8 cellular contexts compared by ENCODE assay signal in the genomic region with DNA sequence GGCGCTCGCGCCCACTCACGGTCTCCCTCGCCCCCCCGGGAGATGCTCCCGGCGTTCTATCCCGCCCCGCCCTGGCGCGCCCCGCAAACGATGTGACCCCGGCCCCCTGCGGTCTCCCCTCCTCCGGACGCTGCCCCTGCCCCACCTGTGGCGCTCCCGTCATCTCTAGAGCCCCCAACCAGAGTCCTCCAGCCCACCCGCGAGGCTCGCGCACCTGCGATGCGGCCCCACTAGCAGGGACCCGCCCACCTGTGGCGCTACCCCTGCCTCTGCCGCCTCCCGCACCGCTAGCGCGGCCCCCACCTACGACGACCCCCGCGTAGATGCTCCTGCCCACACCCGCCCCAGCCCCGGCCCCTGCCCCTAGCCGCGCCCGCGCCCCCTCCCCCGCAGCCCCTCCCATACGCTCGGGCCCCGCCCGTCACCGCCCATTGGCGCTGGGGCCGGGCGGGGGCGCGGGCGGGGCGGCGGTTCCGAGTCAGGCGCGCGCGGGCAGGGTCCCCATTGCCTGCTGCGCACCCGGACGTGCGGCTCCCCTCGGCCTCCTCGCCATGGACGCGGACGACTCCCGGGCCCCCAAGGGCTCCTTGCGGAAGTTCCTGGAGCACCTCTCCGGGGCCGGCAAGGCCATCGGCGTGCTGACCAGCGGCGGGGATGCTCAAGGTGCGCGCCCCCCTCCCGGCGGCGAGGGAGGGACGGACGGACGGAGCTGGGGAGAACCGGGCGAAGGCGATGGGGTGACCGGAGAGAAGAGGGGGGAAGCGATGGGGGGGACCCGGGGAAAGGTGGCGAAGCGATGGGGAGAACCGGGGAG. TPM values are rescaled to one million over a fixed set of nuclear protein-coding genes. Genes with fewer than 3 reads are reported as not detected.
DNase-seq lines count a peak whose midpoint lies in the region; ATAC-seq, FAIRE-seq and TF ChIP-seq lines count a peak whose summit lies in the region.

Gene PFKP, plus strand, starts transcription at position 504 of the 814 bp plus-strand sequence. Its CDS starts 48 bp downstream, at position 552.

- DNase-seq in T-helper 1 cell, result peak; percentile 30 to 62 (median 44)
- no peak for DNase-seq in astrocyte of the cerebellum (ENCODE audit: low read depth)
- peak; percentile 28 for DNase-seq in small intestine
- DNase-seq in GOT3 (lab: John Stamatoyannopoulos, UW), result no peak

- FAIRE-seq in small intestine (lab: Jason Lieb, UNC), result no peak

- 1% methylated on average over 62 to 96 of the region's 96 CpGs for WGBS in small intestine, 3 donors

- H3K4me3 ChIP-seq in ACC112 (ENCODE audit: low read depth, low read length) (peak within 1 kb of the TSS; percentile 90), astrocyte of the cerebellum (ENCODE audit: low read depth, low read length) (peak within 1 kb of the TSS; percentile 75), iPS-15b (ENCODE audit: low read depth, low read length) (peak within 1 kb of the TSS; percentile 72), small intestine (ENCODE audit: low read depth in 1 of 2, low read length in 2 of 2) (peak within 1 kb of the TSS; percentile 71 to 96)

- in situ Hi-C loops in astrocyte of the cerebellum (cut with HindIII; ENCODE audit: low sequenced_read_pairs), result no loop called here

- H3K36me3 ChIP-seq in ACC112 (ENCODE audit: insufficient read depth, low read length) (peaks cover 21% of the 10 kb centered on the region; the same call in 1 of the 2 replicates), iPS-15b (ENCODE audit: control insufficient read depth, insufficient read depth, low read length) (no peaks in the 10 kb centered on the region), small intestine (ENCODE audit: control insufficient read depth in 2 of 2, insufficient read depth in 2 of 2, low read length in 2 of 2) (no peaks in the 10 kb centered on the region)

- peak within 1 kb of the TSS; percentile 60 for H3K27ac ChIP-seq in ACC112 (ENCODE audit: low read depth, low read length)
- H3K27ac ChIP-seq in small intestine (ENCODE audit: low read depth in 1 of 2, low read length in 1 of 2), result peak within 1 kb of the TSS; percentile 12 to 86

- peak; percentile 58 for ATAC-seq in GM18868 (IDR thresholded peaks at IDR 0.05; ENCODE audit: unreplicated experiment)
- ATAC-seq in HG03108 (IDR thresholded peaks at IDR 0.05; ENCODE audit: unreplicated experiment), result peak; percentile 49

- H3K9me3 ChIP-seq in iPS-15b (ENCODE audit: control insufficient read depth, insufficient read depth, low read length) (no peaks in the 10 kb centered on the region), small intestine (ENCODE audit: control insufficient read depth, low read depth) (no peaks in the 10 kb centered on the region)

- TF ChIP-seq CTCF in astrocyte of the cerebellum (IDR thresholded peaks at IDR 0.05; ENCODE audit: low read depth, low read length, missing control alignments), result no peak

- H3K27me3 ChIP-seq in ACC112 (ENCODE audit: insufficient read depth, low read length) (peaks cover 8% of the 10 kb centered on the region; the same call in 1 of the 2 replicates), iPS-15b (ENCODE audit: control insufficient read depth, insufficient read depth, low read length) (peaks cover 15% of the 10 kb centered on the region), small intestine (ENCODE audit: control insufficient read depth in 2 of 2, insufficient read depth in 2 of 2, low read length in 2 of 2) (no peaks in the 10 kb centered on the region)

- H3K79me2 ChIP-seq in ACC112 (ENCODE audit: control insufficient read depth, insufficient read depth, low read length, unreplicated experiment), result peaks cover 48% of the 10 kb centered on the region

- peak within 1 kb of the TSS; percentile 81 for H3K9ac ChIP-seq in iPS-15b (ENCODE audit: low read depth, low read length)

- H2AFZ ChIP-seq in ACC112 (ENCODE audit: low read length, unreplicated experiment), result peak within 1 kb of the TSS; percentile 40

- H3K4me1 ChIP-seq in ACC112 (ENCODE audit: control insufficient read depth, insufficient read depth, low read length, unreplicated experiment) (peaks cover 28% of the 10 kb centered on the region), iPS-15b (ENCODE audit: control insufficient read depth, insufficient read depth, low read length) (peaks cover 3% of the 10 kb centered on the region), small intestine (ENCODE audit: control insufficient read depth in 2 of 2, insufficient read depth in 1 of 2, low read depth in 1 of 2, low read length in 1 of 2) (peaks cover 0 to 12% of the 10 kb centered on the region in 2 donors)

RNA-seq across cellular contexts. Expression of gene PFKP, which starts in this region (rescaled TPM):
- 100 to 1,000 TPM in 1 of 3 donors, 10 to 100 TPM in 2; 57.1 to 154 (median 90.8) TPM for polyA plus RNA-seq in small intestine

Comparison
In these comparisons a context has a peak if more than half of its experiments do, and no peak if none do; other contexts are left out.
1. DNase-seq: peak in T-helper 1 cell (5 of 5) and small intestine (single experiment); none in astrocyte of the cerebellum (single experiment) and GOT3 (single experiment).
2. Peak in every context shown above with its lines, with median percentiles within 50 percentile points of each other: H3K4me3 ChIP-seq.